Comparison of ENCODE assay signal across 8 cellular contexts in the genomic region with DNA sequence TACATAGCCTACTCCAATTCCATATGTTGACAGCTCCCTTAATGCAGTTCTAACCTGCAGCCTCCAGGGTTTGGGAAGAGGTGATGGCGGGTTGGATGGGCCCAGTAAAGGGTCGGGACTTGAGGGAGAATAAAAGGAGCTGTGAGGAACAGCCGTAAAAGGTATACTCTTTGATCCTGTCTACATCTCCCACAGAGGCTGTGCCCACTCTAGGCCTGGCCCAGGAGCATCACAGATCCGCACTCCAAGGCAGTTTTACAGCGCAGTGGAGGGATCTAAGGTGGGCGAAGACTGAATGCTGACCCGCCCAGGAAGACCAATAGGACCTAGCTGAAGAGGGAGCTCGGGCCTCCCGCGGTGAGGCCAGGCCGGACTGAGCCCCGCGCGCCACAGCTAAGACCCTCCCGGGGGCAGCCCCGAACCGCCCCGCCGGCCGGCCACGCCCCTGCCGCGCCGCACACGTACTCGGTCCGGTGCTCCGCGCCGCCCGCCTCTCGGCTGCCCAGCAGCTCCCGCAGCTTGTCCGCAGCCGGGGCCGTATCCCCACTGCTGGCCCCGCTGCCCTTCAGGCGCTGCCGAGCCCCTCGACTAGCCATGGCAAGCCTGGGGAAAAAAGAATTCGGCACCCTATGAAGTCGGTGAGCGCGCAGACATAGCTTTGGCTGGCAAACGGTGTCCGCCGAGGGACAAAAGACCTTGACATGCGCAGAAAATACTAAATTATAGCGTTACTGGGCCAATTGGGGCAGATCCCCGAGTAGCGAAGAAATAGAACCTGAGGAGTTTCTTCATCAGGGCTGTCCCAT. TPM values are rescaled to one million over a fixed set of nuclear protein-coding genes. Genes with fewer than 3 reads are reported as not detected.
DNase-seq lines count a peak whose midpoint lies in the region; ATAC-seq and TF ChIP-seq lines count a peak whose summit lies in the region.

A gene with protein sequence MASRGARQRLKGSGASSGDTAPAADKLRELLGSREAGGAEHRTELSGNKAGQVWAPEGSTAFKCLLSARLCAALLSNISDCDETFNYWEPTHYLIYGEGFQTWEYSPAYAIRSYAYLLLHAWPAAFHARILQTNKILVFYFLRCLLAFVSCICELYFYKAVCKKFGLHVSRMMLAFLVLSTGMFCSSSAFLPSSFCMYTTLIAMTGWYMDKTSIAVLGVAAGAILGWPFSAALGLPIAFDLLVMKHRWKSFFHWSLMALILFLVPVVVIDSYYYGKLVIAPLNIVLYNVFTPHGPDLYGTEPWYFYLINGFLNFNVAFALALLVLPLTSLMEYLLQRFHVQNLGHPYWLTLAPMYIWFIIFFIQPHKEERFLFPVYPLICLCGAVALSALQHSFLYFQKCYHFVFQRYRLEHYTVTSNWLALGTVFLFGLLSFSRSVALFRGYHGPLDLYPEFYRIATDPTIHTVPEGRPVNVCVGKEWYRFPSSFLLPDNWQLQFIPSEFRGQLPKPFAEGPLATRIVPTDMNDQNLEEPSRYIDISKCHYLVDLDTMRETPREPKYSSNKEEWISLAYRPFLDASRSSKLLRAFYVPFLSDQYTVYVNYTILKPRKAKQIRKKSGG (minus strand): TSS at position 695 of the 806 bp plus-strand sequence. CDS start 99 bp downstream, at position 596.

- H3K4me3 ChIP-seq in DND-41 (ENCODE audit: low read depth in 1 of 2, low read length in 2 of 2): peak within 1 kb of the TSS; percentile 75 to 92
- H3K4me3 ChIP-seq in fibroblast of the aortic adventitia (ENCODE audit: low read depth, low read length): peak within 1 kb of the TSS; percentile 89
- peak within 1 kb of the TSS; percentile 73 to 97 (median 95) for H3K4me3 ChIP-seq in stomach

- H3K27me3 ChIP-seq in DND-41 (ENCODE audit: insufficient read depth, low read length, poor library complexity): no peaks in the 10 kb centered on the region
- H3K27me3 ChIP-seq in stomach: no peaks in the 10 kb centered on the region

- H3K4me2 ChIP-seq in DND-41 (ENCODE audit: insufficient read depth, low read length): peak within 1 kb of the TSS; percentile 93

- H2AFZ ChIP-seq in DND-41 (ENCODE audit: low read depth, low read length): peak within 1 kb of the TSS; percentile 98

- H3K4me3 Mint-ChIP-seq in activated T-helper 2 cell treated with anti-CD3 and anti-CD28 coated beads, Interferon-gamma antibody, Interleukin-2, Interleukin-4, amounts not matched to agents 10 μg/mL and 5 μg/mL and 100 μg/mL, durations not matched to agents 14 hours and 24 hours and 36 hours (ENCODE audit: low read depth): peak within 1 kb of the TSS; percentile 91
- peak within 1 kb of the TSS; percentile 96 for H3K4me3 Mint-ChIP-seq in nephron progenitor cell

- H3K9me3 Mint-ChIP-seq in activated T-helper 2 cell treated with anti-CD3 and anti-CD28 coated beads, Interferon-gamma antibody, Interleukin-2, Interleukin-4, amounts not matched to agents 10 μg/mL and 5 μg/mL and 100 μg/mL, durations not matched to agents 14 hours and 24 hours and 36 hours: no peaks in the 10 kb centered on the region
- H3K9me3 Mint-ChIP-seq in nephron progenitor cell: no peaks in the 10 kb centered on the region

- intact Hi-C loops in activated T-helper 2 cell treated with anti-CD3 and anti-CD28 coated beads, Interferon-gamma antibody, Interleukin-2, Interleukin-4, amounts not matched to agents 10 μg/mL and 5 μg/mL and 100 μg/mL, durations not matched to agents 14 hours and 24 hours and 36 hours (cut with micrococcal nuclease): loop anchor here (1.0 to 2.0 kb wide), 3 partner anchors 8 to 216 kb away; a partner anchor contains a TSS
- intact Hi-C loops in stomach (cut with DNase I; ENCODE audit: low total_unique reads): no loop called here

- peaks cover 39% of the 10 kb centered on the region for H3K36me3 ChIP-seq in DND-41 (ENCODE audit: insufficient read depth, low read length)
- H3K36me3 ChIP-seq in stomach: peaks cover 17 to 44% (median 37%) of the 10 kb centered on the region in 4 donors

- H3K27ac ChIP-seq in DND-41 (ENCODE audit: low read length) (peak within 1 kb of the TSS; percentile 73), stomach (peak within 1 kb of the TSS; percentile 84 to 97 (median 90))

- peaks cover 28% of the 10 kb centered on the region for H3K36me3 Mint-ChIP-seq in activated T-helper 2 cell treated with anti-CD3 and anti-CD28 coated beads, Interferon-gamma antibody, Interleukin-2, Interleukin-4, amounts not matched to agents 10 μg/mL and 5 μg/mL and 100 μg/mL, durations not matched to agents 14 hours and 24 hours and 36 hours (ENCODE audit: low read depth)
- H3K36me3 Mint-ChIP-seq in nephron progenitor cell (ENCODE audit: low read depth): peaks cover 26% of the 10 kb centered on the region

- TF ChIP-seq POLR2A in stomach (IDR thresholded peaks at IDR 0.05): no peak

- H3K4me1 ChIP-seq in DND-41 (ENCODE audit: insufficient read depth, low read length) (peaks cover 33% of the 10 kb centered on the region), stomach (peaks cover 4 to 32% (median 18%) of the 10 kb centered on the region in 4 donors)

- peak within 1 kb of the TSS; percentile 85 for H3K27ac Mint-ChIP-seq in activated T-helper 2 cell treated with anti-CD3 and anti-CD28 coated beads, Interferon-gamma antibody, Interleukin-2, Interleukin-4, amounts not matched to agents 10 μg/mL and 5 μg/mL and 100 μg/mL, durations not matched to agents 14 hours and 24 hours and 36 hours
- peak within 1 kb of the TSS; percentile 46 for H3K27ac Mint-ChIP-seq in nephron progenitor cell

- H3K79me2 ChIP-seq in DND-41 (ENCODE audit: insufficient read depth, low read length): peaks cover 12% of the 10 kb centered on the region

- peaks cover 28% of the 10 kb centered on the region for H3K4me1 Mint-ChIP-seq in activated T-helper 2 cell treated with anti-CD3 and anti-CD28 coated beads, Interferon-gamma antibody, Interleukin-2, Interleukin-4, amounts not matched to agents 10 μg/mL and 5 μg/mL and 100 μg/mL, durations not matched to agents 14 hours and 24 hours and 36 hours (ENCODE audit: low read depth)
- peaks cover 19% of the 10 kb centered on the region for H3K4me1 Mint-ChIP-seq in nephron progenitor cell

- H4K20me1 ChIP-seq in DND-41 (ENCODE audit: insufficient read depth, low read length): no peaks in the 10 kb centered on the region

- DNase-seq in DND-41 (peak; percentile 89), KBM-7 (peak; percentile 84), RPMI7951 (ENCODE audit: low read depth) (peak; percentile 87), fibroblast of the aortic adventitia (ENCODE audit: low read depth) (peak; percentile 90), nephron progenitor cell (peak; percentile 86), stomach (peak; percentile 78)
- DNase-seq in activated T-helper 2 cell treated with anti-CD3 and anti-CD28 coated beads, Interferon-gamma antibody, Interleukin-2, Interleukin-4, amounts not matched to agents 10 μg/mL and 5 μg/mL and 100 μg/mL, durations not matched to agents 14 hours and 24 hours and 36 hours (ENCODE audit: low spot score): peak; percentile 87

- in situ Hi-C loops in KBM-7 (cut with MboI; ENCODE audit: low pct_unique_long_range_greater_than_20kb, low sequenced_read_pairs): no loop called here

- ATAC-seq in DND-41 (ENCODE audit: insufficient read depth, low read depth) (peak; percentile 89), GM21619 (IDR thresholded peaks at IDR 0.05; ENCODE audit: unreplicated experiment) (peak; percentile 90)

- TF ChIP-seq CTCF in DND-41 (IDR thresholded peaks at IDR 0.05; ENCODE audit: borderline replicate concordance, extremely low read depth, low read length, poor library complexity, severe bottlenecking): peak; percentile 48
- peak; percentile 61 for TF ChIP-seq CTCF in fibroblast of the aortic adventitia (IDR thresholded peaks at IDR 0.05; ENCODE audit: insufficient read depth, low read length)
- peak; percentile 20 for TF ChIP-seq CTCF in nephron progenitor cell (IDR thresholded peaks at IDR 0.05)
- peak in 4 of 7 experiments; percentile 13 to 53 (median 18) for TF ChIP-seq CTCF in stomach (IDR thresholded peaks at IDR 0.05)

- peak within 1 kb of the TSS; percentile 68 for H3K9ac ChIP-seq in DND-41 (ENCODE audit: low read depth, low read length)

- H3K9me3 ChIP-seq in DND-41 (ENCODE audit: insufficient read depth, low read length, severe bottlenecking) (no peaks in the 10 kb centered on the region), stomach (no peaks in the 10 kb centered on the region)

- 0 to 1% (median 1%) methylated on average over 11 to 51 of the region's 51 CpGs for WGBS in stomach, 5 donors

- TF ChIP-seq EP300 in stomach (IDR thresholded peaks at IDR 0.05): no peak

- no peaks in the 10 kb centered on the region for H3K27me3 Mint-ChIP-seq in activated T-helper 2 cell treated with anti-CD3 and anti-CD28 coated beads, Interferon-gamma antibody, Interleukin-2, Interleukin-4, amounts not matched to agents 10 μg/mL and 5 μg/mL and 100 μg/mL, durations not matched to agents 14 hours and 24 hours and 36 hours (ENCODE audit: low read depth)
- H3K27me3 Mint-ChIP-seq in nephron progenitor cell (ENCODE audit: low read depth, poor library complexity): no peaks in the 10 kb centered on the region

RNA-seq across cellular contexts. Expression of the gene that starts here (rescaled TPM):
- total RNA-seq in RPMI7951 (2014; rRNA removed; shearing (Covaris generic)): 33.5 and 34.8 TPM in 2 replicates
- 33.4 and 39.5 TPM in 2 replicates for total RNA-seq in activated T-helper 2 cell treated with anti-CD3 and anti-CD28 coated beads, Interferon-gamma antibody, Interleukin-2, Interleukin-4, amounts not matched to agents 10 μg/mL and 5 μg/mL and 100 μg/mL, durations not matched to agents 14 hours and 24 hours and 36 hours
- total RNA-seq in fibroblast of the aortic adventitia (ENCODE audit: low replicate concordance) (15.2 and 41.7 TPM in 2 replicates), stomach (10 to 100 TPM; 19.7 to 53.7 (median 32.4) TPM)
- 10 to 100 TPM; 11.9 to 29.2 (median 13.0) TPM for polyA plus RNA-seq in stomach

Comparison
In these comparisons a context has a peak if more than half of its experiments do, and no peak if none do; other contexts are left out.
1. Peak in every context shown above with its lines: DNase-seq, ATAC-seq, H3K4me3 ChIP-seq and H3K27ac ChIP-seq.